ENCODE assay signal across 1 cellular context in genomic region chr12:104220931-104221330, GRCh38.
TF ChIP-seq lines count a peak whose summit lies in the region.

No MANE protein-coding gene starts in this region.

TF ChIP-seq in IMR-90, 13 proteins besides CTCF, POLR2A, EP300 and RAD21 (continued from another document):
- no peak for TF ChIP-seq NFE2L2 (IDR thresholded peaks at IDR 0.05; ENCODE audit: low read depth, low read length)
- TF ChIP-seq RFX5 (IDR thresholded peaks at IDR 0.05; ENCODE audit: low read depth, low read length) = no peak
- TF ChIP-seq MAFK (IDR thresholded peaks at IDR 0.05; ENCODE audit: low read depth, low read length) = no peak
